1 cellular context compared by ENCODE assay signal in genomic region chr15:77097317-77097721, GRCh38.
TF ChIP-seq lines count a peak whose summit lies in the region.

No MANE protein-coding gene starts in this region.

TF ChIP-seq in H1, 55 proteins besides CTCF, POLR2A, EP300 and RAD21 (continued from another document):
- TF ChIP-seq POLR2AphosphoS5 (IDR thresholded peaks at IDR 0.05; ENCODE audit: low read depth, low read length) (no peak), JUN (IDR thresholded peaks at IDR 0.05; ENCODE audit: low read depth, low read length) (no peak), SAP30 (IDR thresholded peaks at IDR 0.05; ENCODE audit: insufficient read depth, insufficient replicate concordance, low read length) (no peak), SP1 (IDR thresholded peaks at IDR 0.05; ENCODE audit: low read depth, low read length) (no peak), BRCA1 (IDR thresholded peaks at IDR 0.05; ENCODE audit: low read depth, low read length) (no peak), TEAD4 (IDR thresholded peaks at IDR 0.05; ENCODE audit: low read depth, low read length) (no peak), EGR1 (IDR thresholded peaks at IDR 0.05; ENCODE audit: borderline replicate concordance, low read depth, low read length) (no peak), SP4 (IDR thresholded peaks at IDR 0.05; ENCODE audit: low read length) (no peak), EZH2 (IDR thresholded peaks at IDR 0.05; ENCODE audit: low read depth, low read length, severe bottlenecking) (no peak), JUND (IDR thresholded peaks at IDR 0.05; ENCODE audit: low read length) (no peak), GABPA (IDR thresholded peaks at IDR 0.05; ENCODE audit: borderline replicate concordance, insufficient read depth, low read length) (no peak)
